ENCODE assay signal across 11 cellular contexts in genomic region chr5:72246954-72247442, GRCh38.
DNase-seq lines count a peak whose midpoint lies in the region; TF ChIP-seq lines count a peak whose summit lies in the region.
"Had no signal": no experiment of that assay in that cellular context is flagged by ENCODE, and none has a peak within 500 bp of the region (broad histone marks: within the 10 kb centered on the region; RNA-seq: fewer than 3 reads in every experiment).

No MANE protein-coding gene starts in this region.

- whole genome bisulfite sequencing in SK-N-SH (ENCODE audit: low lambda C conversion rate), result 22% methylated on average over 4 of the region's 4 CpGs

- no peaks in the 10 kb centered on the region for H3K36me3 ChIP-seq in SK-N-SH (replicated peaks in 1 of 2; ENCODE audit: control insufficient read depth in 1 of 2, insufficient read depth in 2 of 2, low read length in 1 of 2)

- no peaks in the 10 kb centered on the region for H3K9me3 ChIP-seq in SK-N-SH

- peak overlapping the region in 1 of 2 experiments; percentile 18; a peak in 2 of 4 replicates for H3K4me3 ChIP-seq in SK-N-SH (ENCODE audit: low read depth in 2 of 2, low read length in 1 of 2)
- H3K4me3 ChIP-seq in fibroblast of mammary gland (ENCODE audit: control insufficient read depth, low read depth, low read length), result no peak overlapping the region

- DNase-seq in HCEC 1CT, result peak; percentile 60
- no peak for DNase-seq in SK-N-SH
- DNase-seq in fibroblast of mammary gland (ENCODE audit: low read depth), result peak; percentile 75
- DNase-seq in renal cortical epithelial cell (ENCODE audit: low read depth), result peak; percentile 58
- no peak for DNase-seq in stimulated activated CD4-positive, alpha-beta T cell treated with anti-CD3 and anti-CD28 coated beads, Interleukin-4, amount 100 ng/mL, for 1 hour
- DNase-seq in NCI-H1092 (lab: John Stamatoyannopoulos, UW), result no peak
- DNase-seq in iPS-NIHi11 (ENCODE audit: low spot score), result no peak
- DNase-seq in activated CD4-positive, CD25-positive, alpha-beta regulatory T cell treated with anti-CD3 and anti-CD28 coated beads, Interleukin-2, amount 50 U/mL, for 72 hours, result no peak
- DNase-seq: cortex of kidney, NCI-H2081 treated with DMSO at 0.1 percent for 48 hours had no signal

- peak overlapping the region; percentile 62 for H3K4me2 ChIP-seq in SK-N-SH

- CTCF ChIA-PET in SK-N-SH (lab: Yijun Ruan, JAX), result interaction anchor here (0.7 to 4.8 kb wide), 14 partner anchors 10 to 479 kb away, joined by 3 to 32 read pairs (median 5); no protein-coding TSS in a partner anchor

- peaks cover 55% of the 10 kb centered on the region for H3F3A ChIP-seq in SK-N-SH (replicated peaks; ENCODE audit: insufficient read depth)

- TF ChIP-seq CTCF in SK-N-SH (IDR thresholded peaks at IDR 0.05) (no peak), fibroblast of mammary gland (conservative IDR thresholded peaks at IDR 0.05; ENCODE audit: control insufficient read depth, insufficient read depth, low read depth, low read length) (no peak)

- H3K27me3 ChIP-seq in SK-N-SH (ENCODE audit: insufficient read depth), result no peaks in the 10 kb centered on the region

- H3K4me1 ChIP-seq in SK-N-SH (ENCODE audit: control insufficient read depth in 1 of 2, insufficient read depth in 2 of 2, low read depth in 1 of 2, low read length in 1 of 2), result peaks cover 22 to 68% of the 10 kb centered on the region in 2 experiments

- H3K9me2 ChIP-seq in SK-N-SH, result no peaks in the 10 kb centered on the region

- peak overlapping the region; percentile 62; the same call in 1 of the 2 replicates for H3K9ac ChIP-seq in SK-N-SH

- no peaks in the 10 kb centered on the region for H4K20me1 ChIP-seq in SK-N-SH (ENCODE audit: insufficient read depth)

- H3K27ac ChIP-seq in SK-N-SH (ENCODE audit: low read depth in 2 of 2, low read length in 1 of 2), result peak overlapping the region; percentile 91 to 99
- H3K27ac ChIP-seq: HL-60 had no signal

- H2AFZ ChIP-seq in SK-N-SH (ENCODE audit: low read depth), result no peak overlapping the region

- H3K79me2 ChIP-seq in SK-N-SH (ENCODE audit: insufficient read depth), result peaks cover 55% of the 10 kb centered on the region

- POLR2A ChIA-PET in SK-N-SH (lab: Yijun Ruan, JAX), result no interaction called here

- no peak for TF ChIP-seq RAD21 in SK-N-SH (IDR thresholded peaks at IDR 0.05; ENCODE audit: low read length)

- peak in 1 of 2 experiments; percentile 22; a peak in 1 of 4 replicates for TF ChIP-seq EP300 in SK-N-SH (IDR thresholded peaks at IDR 0.05; ENCODE audit: borderline replicate concordance in 1 of 2, low read depth in 1 of 2, low read length in 1 of 2)

TF ChIP-seq in SK-N-SH, 30 proteins besides CTCF, POLR2A, EP300 and RAD21:
- TF ChIP-seq ELF1 (IDR thresholded peaks at IDR 0.05) (no peak), TCF12 (IDR thresholded peaks at IDR 0.05) (peak; percentile 23), PBX3 (IDR thresholded peaks at IDR 0.05) (0 out of 2 replicates have a peak, but pooled peaks have one; percentile 6), USF2 (IDR thresholded peaks at IDR 0.05; ENCODE audit: borderline replicate concordance, low read depth, low read length) (no peak), JUND (IDR thresholded peaks at IDR 0.05) (peak; percentile 32), FOSL2 (IDR thresholded peaks at IDR 0.05; ENCODE audit: borderline replicate concordance, low read depth) (peak; percentile 47), SMC3 (IDR thresholded peaks at IDR 0.05; ENCODE audit: low read depth, low read length) (no peak)

Comparison
In these comparisons a context has a peak if more than half of its experiments do, and no peak if none do; other contexts are left out.
1. DNase-seq: peak in HCEC 1CT (single experiment), fibroblast of mammary gland (single experiment) and renal cortical epithelial cell (single experiment); none in SK-N-SH (single experiment), stimulated activated CD4-positive, alpha-beta T cell treated with anti-CD3 and anti-CD28 coated beads, Interleukin-4, amount 100 ng/mL, for 1 hour (single experiment), NCI-H1092 (single experiment), iPS-NIHi11 (single experiment) and activated CD4-positive, CD25-positive, alpha-beta regulatory T cell treated with anti-CD3 and anti-CD28 coated beads, Interleukin-2, amount 50 U/mL, for 72 hours (single experiment).